In the genomic region with DNA sequence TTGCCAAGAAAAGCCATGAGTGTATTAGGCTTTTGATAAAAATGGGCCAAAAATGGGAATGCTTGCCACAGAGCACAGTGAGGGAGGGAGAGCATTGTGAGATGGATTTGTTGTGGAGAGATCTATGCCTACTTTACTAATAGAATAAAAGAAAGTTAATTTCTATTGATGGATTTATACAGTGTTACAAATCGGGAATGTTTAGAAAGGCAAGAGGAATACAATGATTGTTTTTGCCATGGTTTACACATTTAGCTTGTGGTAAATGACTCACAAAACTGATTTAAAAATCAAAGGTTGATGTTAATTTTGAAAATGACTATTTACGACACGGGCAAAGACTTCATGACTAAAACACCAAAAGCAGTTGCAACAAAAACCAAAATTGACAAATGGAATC, we compare ENCODE assay signal across 29 cellular contexts. TPM values are rescaled to one million over a fixed set of nuclear protein-coding genes. Genes with fewer than 3 reads are reported as not detected.
"Had no signal": no experiment of that assay in that cellular context is flagged by ENCODE, and none has a peak within 500 bp of the region (broad histone marks: within the 10 kb centered on the region; RNA-seq: fewer than 3 reads in every experiment).

No MANE protein-coding gene starts in this region.

- H3K4me1 ChIP-seq: SJCRH30 had no signal

- H3K36me3 ChIP-seq: cardiac muscle cell, SJCRH30 had no signal

- H3K27ac Mint-ChIP-seq: activated CD8-positive, alpha-beta T cell treated with anti-CD3 and anti-CD28 coated beads, Interleukin-2, amount 10 ng/mL, durations not matched to agents 7 days and 5 days; activated naive CD4-positive, alpha-beta T cell treated with anti-CD3 and anti-CD28 coated beads, Interleukin-2, amount 50 U/mL, for 24 hours; activated T-helper 2 cell treated with anti-CD3 and anti-CD28 coated beads, Interferon-gamma antibody, Interleukin-2, Interleukin-4, amounts not matched to agents 10 μg/mL and 5 μg/mL and 100 μg/mL, durations not matched to agents 14 hours and 24 hours and 36 hours; WTC11 had no signal

- DNase-seq: activated CD4-positive, alpha-beta T cell treated with anti-CD3 and anti-CD28 coated beads for 4 hours; activated CD8-positive, alpha-beta T cell treated with anti-CD3 and anti-CD28 coated beads, Interleukin-2, amount 10 ng/mL, durations not matched to agents 7 days and 5 days; activated gamma-delta T cell; activated naive CD4-positive, alpha-beta T cell treated with Interleukin-2 at 50 U/mL for 16 hours; anterior cingulate cortex; Kasumi-1; KG1; MM.1S; MV-4-11; NCI-H1092; NCI-H1436 treated with DMSO at 0.1 percent for 48 hours; NCI-H1694 treated with DMSO at 0.1 percent for 48 hours; NCI-H2029; NCI-H345; NCI-H524 treated with DMSO at 0.1 percent for 48 hours; SHP77; SJCRH30; T1000 had no signal

- ATAC-seq: activated CD4-positive, CD25-positive, alpha-beta regulatory T cell treated with anti-CD3 and anti-CD28 coated beads, Interleukin-2, amount 50 U/mL, for 24 hours; activated CD8-positive, alpha-beta T cell treated with anti-CD3 and anti-CD28 coated beads, Interleukin-2, amount 10 ng/mL, durations not matched to agents 7 days and 5 days; Panc1; WTC11 had no signal

- H3K4me3 Mint-ChIP-seq: activated CD8-positive, alpha-beta T cell treated with anti-CD3 and anti-CD28 coated beads, Interleukin-2, amount 10 ng/mL, durations not matched to agents 7 days and 5 days; activated naive CD4-positive, alpha-beta T cell treated with anti-CD3 and anti-CD28 coated beads, Interleukin-2, amount 50 U/mL, for 24 hours; WTC11 had no signal

- H3K4me3 ChIP-seq: cardiac muscle cell, SJCRH30, SK-N-MC had no signal

- H3K4me1 Mint-ChIP-seq: activated naive CD4-positive, alpha-beta T cell treated with anti-CD3 and anti-CD28 coated beads, Interleukin-2, amount 50 U/mL, for 24 hours had no signal

- H3K9me3 ChIP-seq: SJCRH30 had no signal

- H3K27me3 ChIP-seq: SJCRH30 had no signal

- H3K27me3 Mint-ChIP-seq: activated naive CD4-positive, alpha-beta T cell treated with anti-CD3 and anti-CD28 coated beads, Interleukin-2, amount 50 U/mL, for 24 hours had no signal

- H3K36me3 Mint-ChIP-seq: activated naive CD4-positive, alpha-beta T cell treated with anti-CD3 and anti-CD28 coated beads, Interleukin-2, amount 50 U/mL, for 24 hours had no signal

- H3K9me3 Mint-ChIP-seq: activated naive CD4-positive, alpha-beta T cell treated with anti-CD3 and anti-CD28 coated beads, Interleukin-2, amount 50 U/mL, for 24 hours had no signal

- H3K27ac ChIP-seq: cardiac muscle cell, SJCRH30, SK-N-MC had no signal

RNA-seq across cellular contexts. Expression of gene CCL4, which starts 16.6 kb away (rescaled TPM):
- total RNA-seq: cardiac muscle cell, NCI-H460, RPMI7951, SJCRH30 had no signal

RNA-seq across cellular contexts. Expression of gene CCL3, which starts 30.3 kb away (rescaled TPM):
- total RNA-seq: cardiac muscle cell, NCI-H460, SJCRH30 had no signal

RNA-seq across cellular contexts. Expression of gene CCL18, which starts 56.1 kb away (rescaled TPM):
- total RNA-seq: activated CD8-positive, alpha-beta T cell treated with anti-CD3 and anti-CD28 coated beads, Interleukin-2, amount 10 ng/mL, durations not matched to agents 7 days and 5 days; activated T-helper 2 cell treated with anti-CD3 and anti-CD28 coated beads, Interferon-gamma antibody, Interleukin-2, Interleukin-4, amounts not matched to agents 10 μg/mL and 5 μg/mL and 100 μg/mL, durations not matched to agents 14 hours and 24 hours and 36 hours; cardiac muscle cell; NCI-H460; RPMI7951; SJCRH30; T-helper 1 cell treated with Interleukin-12 subunit alpha and Interleukin-12 subunit beta and Interleukin-4 antibody, amounts not matched to agents 30 ng/mL and 1 ng/mL, for 36 hours; T-helper 2 cell treated with Interferon-gamma antibody and Interleukin-4, amounts not matched to agents 100 ng/mL and 5 ng/mL, for 36 hours; WTC11 had no signal

RNA-seq across cellular contexts. Expression of gene TBC1D3B, which starts 56.2 kb away (rescaled TPM):
- total RNA-seq: RPMI7951 had no signal
